8 cellular contexts compared by ENCODE assay signal in genomic region chr7:522071-522937, GRCh38. TPM values are rescaled to one million over a fixed set of nuclear protein-coding genes. Genes with fewer than 3 reads are reported as not detected.
DNase-seq lines count a peak whose midpoint lies in the region; ATAC-seq and TF ChIP-seq lines count a peak whose summit lies in the region.

No MANE protein-coding gene starts in this region.

- peaks cover 40 to 62% (median 57%) of the 10 kb centered on the region in 10 experiments for H3K4me1 ChIP-seq in BLaER1 treated with 17β-estradiol and CSF1 and Interleukin-3, amounts not matched to agents 10 nM and 100 nM
- H3K4me1 ChIP-seq in lung (ENCODE audit: control insufficient read depth in 2 of 2, insufficient read depth in 2 of 2, low read length in 2 of 2) (peaks cover 4 to 14% of the 10 kb centered on the region in 2 donors), thoracic aorta (ENCODE audit: control insufficient read depth in 1 of 2, low read depth in 2 of 2) (peaks cover 12 to 46% of the 10 kb centered on the region in 2 donors)

- peak; percentile 39 for ATAC-seq in GM21723 (IDR thresholded peaks at IDR 0.05; ENCODE audit: unreplicated experiment)
- peak; percentile 14 for ATAC-seq in lung (ENCODE audit: insufficient read depth, low FRiP score)
- peak; percentile 53 for ATAC-seq in thoracic aorta (ENCODE audit: insufficient number of reproducible peaks, low FRiP score, low read depth)
- no peak for ATAC-seq in GM18867 (IDR thresholded peaks at IDR 0.05; ENCODE audit: unreplicated experiment)

- peak; percentile 38 for DNase-seq in RKO (ENCODE audit: low spot score)
- DNase-seq in dermis blood vessel endothelial cell: peak; percentile 74
- DNase-seq in lung (ENCODE audit: low spot score): no peak
- no peak for DNase-seq in thoracic aorta (ENCODE audit: low spot score)
- DNase-seq in NCI-H510A (lab: John Stamatoyannopoulos, UW): no peak

- H3K27me3 ChIP-seq in BLaER1 treated with 17β-estradiol and CSF1 and Interleukin-3, amounts not matched to agents 10 nM and 100 nM: peaks cover 67 to 95% (median 85%) of the 10 kb centered on the region in 11 experiments
- H3K27me3 ChIP-seq in lung (ENCODE audit: control insufficient read depth, insufficient read depth) (no peaks in the 10 kb centered on the region), thoracic aorta (replicated peaks; ENCODE audit: insufficient read depth) (no peaks in the 10 kb centered on the region)

- peak overlapping the region; percentile 57 to 78 (median 68) for H3K4me3 ChIP-seq in BLaER1 treated with 17β-estradiol and CSF1 and Interleukin-3, amounts not matched to agents 10 nM and 100 nM
- H3K4me3 ChIP-seq in lung: peak overlapping the region; percentile 32
- H3K4me3 ChIP-seq in thoracic aorta: peak overlapping the region; percentile 77

- peaks cover 8 to 74% (median 46%) of the 10 kb centered on the region in 11 experiments; a peak in 20 of 22 replicates for H4K20me1 ChIP-seq in BLaER1 treated with 17β-estradiol and CSF1 and Interleukin-3, amounts not matched to agents 10 nM and 100 nM

- WGBS in lung, 2 donors: 1% methylated on average over 88 to 89 of the region's 89 CpGs

- no peaks in the 10 kb centered on the region for H3K36me3 ChIP-seq in BLaER1 treated with 17β-estradiol and CSF1 and Interleukin-3, amounts not matched to agents 10 nM and 100 nM
- H3K36me3 ChIP-seq in lung (ENCODE audit: control insufficient read depth in 2 of 2, insufficient read depth in 2 of 2, low read length in 2 of 2) (no peaks in the 10 kb centered on the region), thoracic aorta (no peaks in the 10 kb centered on the region)

- H3K4me2 ChIP-seq in BLaER1 treated with 17β-estradiol and CSF1 and Interleukin-3, amounts not matched to agents 10 nM and 100 nM: peak overlapping the region; percentile 89 to 99 (median 96)

- H3K27ac ChIP-seq in BLaER1 treated with 17β-estradiol and CSF1 and Interleukin-3, amounts not matched to agents 10 nM and 100 nM: peak overlapping the region in 8 of 11 experiments; percentile 2 to 70 (median 34); a peak in 11 of 22 replicates
- H3K27ac ChIP-seq in lung (ENCODE audit: low read depth in 1 of 2, low read length in 1 of 2) (peak overlapping the region in 1 of 2 donors; percentile 88), thoracic aorta (peak overlapping the region; percentile 82 to 98)

- TF ChIP-seq CTCF in lung (IDR thresholded peaks at IDR 0.05; ENCODE audit: control extremely low read depth, extremely low read depth) (no peak), thoracic aorta (IDR thresholded peaks at IDR 0.05) (no peak)

- H3K9me3 ChIP-seq in BLaER1 treated with 17β-estradiol and CSF1 and Interleukin-3, amounts not matched to agents 10 nM and 100 nM (replicated peaks in 1 of 11): peaks cover 0 to 6% (median 4%) of the 10 kb centered on the region in 11 experiments; a peak in 14 of 22 replicates
- H3K9me3 ChIP-seq in lung (ENCODE audit: control insufficient read depth in 2 of 2, insufficient read depth in 1 of 2, low read length in 1 of 2) (no peaks in the 10 kb centered on the region), thoracic aorta (peaks cover 7% of the 10 kb centered on the region)

- H3K9ac ChIP-seq in BLaER1 treated with 17β-estradiol and CSF1 and Interleukin-3, amounts not matched to agents 10 nM and 100 nM: peak overlapping the region in 9 of 11 experiments; percentile 9 to 67 (median 45); a peak in 13 of 22 replicates

RNA-seq across cellular contexts. Expression of gene PDGFA, which starts 2.7 kb away (rescaled TPM):
- total RNA-seq in dermis blood vessel endothelial cell (68.8 and 100 TPM in 2 replicates), lung (10 to 100 TPM; 26.1 to 40.6 TPM), thoracic aorta (100 to 1,000 TPM; 175 to 219 TPM)
- polyA plus RNA-seq in lung: 10 to 100 TPM; 21.8 to 25.1 TPM

Comparison
In these comparisons a context has a peak if more than half of its experiments do, and no peak if none do; other contexts are left out.
1. DNase-seq: peak in RKO (single experiment) and dermis blood vessel endothelial cell (single experiment); none in lung (single experiment), thoracic aorta (single experiment) and NCI-H510A (single experiment).
2. Peak in every context shown above with its lines, with median percentiles within 50 percentile points of each other: H3K4me3 ChIP-seq.